ENCODE assay signal across 15 cellular contexts in genomic region chr13:102816633-102817032, GRCh38. TPM values are rescaled to one million over a fixed set of nuclear protein-coding genes. Genes with fewer than 3 reads are reported as not detected.
A peak's percentile ranks its signal among the peaks of the same experiment; 100 is the strongest.
DNase-seq lines count a peak whose midpoint lies in the region; ATAC-seq and TF ChIP-seq lines count a peak whose summit lies in the region.
"Had no signal": no experiment of that assay in that cellular context is flagged by ENCODE, and none has a peak within 500 bp of the region (broad histone marks: within the 10 kb centered on the region; RNA-seq: fewer than 3 reads in every experiment).

No MANE protein-coding gene starts in this region.

- peaks cover 20% of the 10 kb centered on the region for H3K36me3 Mint-ChIP-seq in chondrocyte (ENCODE audit: low read depth)
- H3K36me3 Mint-ChIP-seq in T-helper 17 cell (ENCODE audit: low read depth): peaks cover 4% of the 10 kb centered on the region

- H3K36me3 ChIP-seq in GM23248 (ENCODE audit: low read depth) (peaks cover under 1% of the 10 kb centered on the region; the same call in 1 of the 2 replicates), A673 (ENCODE audit: insufficient read depth, low read length, poor library complexity, severe bottlenecking) (peaks cover 4% of the 10 kb centered on the region), mammary epithelial cell (ENCODE audit: insufficient read depth, low read length) (peaks cover 4% of the 10 kb centered on the region)
- H3K36me3 ChIP-seq: BLaER1 had no signal

- H3K9ac ChIP-seq in GM23248: no peak overlapping the region
- H3K9ac ChIP-seq in mammary epithelial cell (ENCODE audit: insufficient read depth, low read length): no peak overlapping the region
- H3K9ac ChIP-seq: BLaER1 had no signal

- peaks cover 5% of the 10 kb centered on the region for H3K9me3 Mint-ChIP-seq in chondrocyte (ENCODE audit: low read depth)

- H2AFZ ChIP-seq in GM23248 (no peak overlapping the region), mammary epithelial cell (ENCODE audit: low read depth, low read length) (no peak overlapping the region)

- BruUV-seq in A673 (replicated peaks; lab: Mats Ljungman, UMichigan) (no TSS peak), mammary epithelial cell (replicated peaks; lab: Mats Ljungman, UMichigan) (no TSS peak)

- CTCF ChIA-PET in A673 (lab: Charles Lee) (no interaction called here), mammary epithelial cell (lab: Charles Lee; ENCODE audit: low non-redundant PET) (no interaction called here)

- H3K4me2 ChIP-seq in GM23248 (ENCODE audit: unreplicated experiment) (no peak overlapping the region), mammary epithelial cell (ENCODE audit: insufficient read depth, low read depth, low read length) (no peak overlapping the region)
- H3K4me2 ChIP-seq: BLaER1 had no signal

- H3K4me3 ChIP-seq in GM23248 (no peak overlapping the region), A673 (ENCODE audit: low read depth, low read length, poor library complexity, severe bottlenecking) (no peak overlapping the region), mammary epithelial cell (replicated peaks in 1 of 3; ENCODE audit: insufficient read depth in 1 of 3, low read depth in 2 of 3, low read length in 3 of 3) (no peak overlapping the region)
- H3K4me3 ChIP-seq: BLaER1 had no signal

- TF ChIP-seq CTCF in chondrocyte (IDR thresholded peaks at IDR 0.05) (no peak), A673 (conservative IDR thresholded peaks at IDR 0.05; ENCODE audit: low read depth, low read length) (no peak), mammary epithelial cell (conservative IDR thresholded peaks at IDR 0.05 in 1 of 2, IDR thresholded peaks at IDR 0.05 in 1 of 2; ENCODE audit: extremely low read depth in 1 of 2, insufficient read depth in 1 of 2, low read depth in 1 of 2, low read length in 2 of 2) (no peak)

- no peaks in the 10 kb centered on the region for H3K9me2 ChIP-seq in GM23248 (ENCODE audit: insufficient read depth)

- H3K27ac ChIP-seq in GM23248 (no peak overlapping the region), A673 (ENCODE audit: low read depth, low read length, poor library complexity, severe bottlenecking) (no peak overlapping the region), mammary epithelial cell (ENCODE audit: insufficient read depth, low read depth, low read length) (no peak overlapping the region)
- H3K27ac ChIP-seq: BLaER1 had no signal

- WGBS in GM23248 (ENCODE audit: low coverage in 1 of 2, low lambda C conversion rate in 2 of 2, missing lambda C conversion rate in 2 of 2), 2 experiments: 25% methylated on average over 4 of the region's 4 CpGs
- WGBS in mammary epithelial cell (ENCODE audit: low coverage, missing lambda C conversion rate): 81% methylated on average over 4 of the region's 4 CpGs

- H3K4me1 ChIP-seq in GM23248 (ENCODE audit: insufficient read depth) (peaks cover 33% of the 10 kb centered on the region), A673 (ENCODE audit: insufficient read depth, low read length, poor library complexity, severe bottlenecking) (peaks cover 14% of the 10 kb centered on the region), mammary epithelial cell (ENCODE audit: insufficient read depth, low read length) (peaks cover 7% of the 10 kb centered on the region)
- H3K4me1 ChIP-seq: BLaER1 had no signal

- H3F3A ChIP-seq in GM23248 (ENCODE audit: insufficient read depth): peaks cover 13% of the 10 kb centered on the region; the same call in 1 of the 2 replicates

- peaks cover 35% of the 10 kb centered on the region for H3K4me1 Mint-ChIP-seq in chondrocyte (ENCODE audit: low read depth)
- H3K4me1 Mint-ChIP-seq in T-helper 17 cell: peaks cover 11% of the 10 kb centered on the region

- no peaks in the 10 kb centered on the region for H4K20me1 ChIP-seq in GM23248 (ENCODE audit: insufficient read depth)
- H4K20me1 ChIP-seq in mammary epithelial cell (ENCODE audit: insufficient read depth, low read length): no peaks in the 10 kb centered on the region
- H4K20me1 ChIP-seq: BLaER1 had no signal

- H3K27me3 ChIP-seq in GM23248 (replicated peaks; ENCODE audit: insufficient read depth) (no peaks in the 10 kb centered on the region), A673 (replicated peaks; ENCODE audit: insufficient read depth, low read depth, low read length, poor library complexity) (no peaks in the 10 kb centered on the region), mammary epithelial cell (ENCODE audit: insufficient read depth, low read length) (no peaks in the 10 kb centered on the region)
- H3K27me3 ChIP-seq: BLaER1 had no signal

- H3K27me3 Mint-ChIP-seq in chondrocyte (ENCODE audit: low read depth) (no peaks in the 10 kb centered on the region), T-helper 17 cell (no peaks in the 10 kb centered on the region)
- H3K27me3 Mint-ChIP-seq: CD8-positive, alpha-beta memory T cell had no signal

- DNase-seq in GM23248: peak; percentile 30
- no peak for DNase-seq in chondrocyte (ENCODE audit: low spot score)
- DNase-seq in kidney tubule cell (ENCODE audit: low spot score): peak; percentile 80
- peak; percentile 89 for DNase-seq in renal cortical epithelial cell (ENCODE audit: low read depth)
- no peak for DNase-seq in T-helper 17 cell
- DNase-seq in A673 (ENCODE audit: low spot score): no peak
- no peak for DNase-seq in mammary epithelial cell
- DNase-seq: AML-193; Caco-2; CD8-positive, alpha-beta memory T cell; DMS53; GF-D8; IMR-90 had no signal

- H3K4me3 Mint-ChIP-seq in chondrocyte (ENCODE audit: unreplicated experiment) (no peak overlapping the region), T-helper 17 cell (no peak overlapping the region)
- H3K4me3 Mint-ChIP-seq: CD8-positive, alpha-beta memory T cell had no signal

- intact Hi-C loops in A673 (cut with micrococcal nuclease; ENCODE audit: unreplicated experiment): no loop called here
- intact Hi-C loops in mammary epithelial cell (cut with micrococcal nuclease): no loop called here

- peak overlapping the region; percentile 29 for H3K27ac Mint-ChIP-seq in chondrocyte (ENCODE audit: unreplicated experiment)
- no peak overlapping the region for H3K27ac Mint-ChIP-seq in T-helper 17 cell

- H3K9me3 ChIP-seq in GM23248 (ENCODE audit: low read depth) (no peaks in the 10 kb centered on the region), T-helper 17 cell (ENCODE audit: control insufficient read depth, low read length, poor library complexity, severe bottlenecking) (no peaks in the 10 kb centered on the region), A673 (ENCODE audit: low read depth, low read length, poor library complexity, severe bottlenecking) (peaks cover 4% of the 10 kb centered on the region), mammary epithelial cell (replicated peaks; ENCODE audit: insufficient read depth, low read length) (no peaks in the 10 kb centered on the region)
- H3K9me3 ChIP-seq: Caco-2 had no signal

- no peak for ATAC-seq in T-helper 17 cell
- no peak for ATAC-seq in GM18858 (IDR thresholded peaks at IDR 0.05; ENCODE audit: unreplicated experiment)

- dilution Hi-C loops in mammary epithelial cell (cut with HindIII; ENCODE audit: low sequenced_read_pairs): no loop called here

- POLR2A ChIA-PET in A673 (lab: Charles Lee; ENCODE audit: low non-redundant PET): no interaction called here

- in situ Hi-C loops in GM23248 (cut with MboI): no loop called here
- in situ Hi-C loops in mammary epithelial cell (cut with MboI; ENCODE audit: low sequenced_read_pairs in 2 of 2): no loop called here

- H3K79me2 ChIP-seq in GM23248 (ENCODE audit: insufficient read depth): peaks cover 74% of the 10 kb centered on the region
- peaks cover 35% of the 10 kb centered on the region for H3K79me2 ChIP-seq in mammary epithelial cell (ENCODE audit: insufficient read depth, low read length)

RNA-seq across cellular contexts. Expression of gene BIVM, which starts 17.7 kb away (rescaled TPM):
- 24.1 and 35.7 TPM in 2 replicates for total RNA-seq in GM23248 (2014; rRNA removed; shearing (Covaris generic))
- polyA plus RNA-seq in GM23248 (2016; fragmentation: Nextera tagmentation; extraction: Ambion mirVana) (22.9 and 25.8 TPM in 2 replicates), mammary epithelial cell (8.4 TPM)
- total RNA-seq in chondrocyte (22.7 to 37.7 TPM (median 24.0 TPM) in 3 replicates), renal cortical epithelial cell (13.2 and 56.8 TPM in 2 replicates), T-helper 17 cell (10 to 100 TPM in 1 of 2 donors, 1 to 10 TPM in 1; 9.9 to 10.7 TPM), A673 (2021) (19.5 and 21.9 TPM in 2 replicates), mammary epithelial cell (10 to 100 TPM; 24.0 to 26.2 TPM)
- polyA minus RNA-seq in mammary epithelial cell: 4.2 TPM

RNA-seq across cellular contexts. Expression of gene POGLUT2, which starts 17.9 kb away (rescaled TPM):
- 26.0 and 26.7 TPM in 2 replicates for total RNA-seq in GM23248 (2014; rRNA removed; shearing (Covaris generic))
- 26.4 and 27.7 TPM in 2 replicates for polyA plus RNA-seq in GM23248 (2016; fragmentation: Nextera tagmentation; extraction: Ambion mirVana)
- total RNA-seq in chondrocyte: 37.3 to 45.8 TPM (median 39.1 TPM) in 3 replicates
- 15.3 and 50.2 TPM in 2 replicates for total RNA-seq in renal cortical epithelial cell
- total RNA-seq in T-helper 17 cell: under 1 TPM; 0.22 to 0.37 TPM
- 10.8 and 12.0 TPM in 2 replicates for total RNA-seq in A673 (2021)
- total RNA-seq in mammary epithelial cell: 1 to 10 TPM; 6.3 to 9.7 TPM
- 6.1 TPM for polyA plus RNA-seq in mammary epithelial cell
- 12.9 TPM for polyA minus RNA-seq in mammary epithelial cell

RNA-seq across cellular contexts. Expression of gene ERCC5, which starts 29.2 kb away (rescaled TPM):
- total RNA-seq in GM23248 (2014; rRNA removed; shearing (Covaris generic)): 78.5 and 103 TPM in 2 replicates
- polyA plus RNA-seq in GM23248 (2016; fragmentation: Nextera tagmentation; extraction: Ambion mirVana): 44.6 and 49.2 TPM in 2 replicates
- total RNA-seq in chondrocyte: 41.0 to 63.4 TPM (median 51.1 TPM) in 3 replicates
- 78.0 TPM in 2 replicates for total RNA-seq in renal cortical epithelial cell
- 10 to 100 TPM; 76.3 to 87.3 TPM for total RNA-seq in T-helper 17 cell
- 36.2 and 37.6 TPM in 2 replicates for total RNA-seq in A673 (2021)
- 10 to 100 TPM; 56.3 to 59.1 TPM for total RNA-seq in mammary epithelial cell
- 20.8 TPM for polyA plus RNA-seq in mammary epithelial cell
- polyA minus RNA-seq in mammary epithelial cell: 60.3 TPM

RNA-seq across cellular contexts. Expression of gene TEX30, which starts 43.0 kb away (rescaled TPM):
- 21.1 and 22.4 TPM in 2 replicates for total RNA-seq in GM23248 (2014; rRNA removed; shearing (Covaris generic))
- polyA plus RNA-seq in GM23248 (2016; fragmentation: Nextera tagmentation; extraction: Ambion mirVana) (37.6 and 38.0 TPM in 2 replicates), mammary epithelial cell (16.6 TPM)
- total RNA-seq in chondrocyte (10.6 to 11.1 TPM (median 11.0 TPM) in 3 replicates), renal cortical epithelial cell (16.0 and 37.0 TPM in 2 replicates), T-helper 17 cell (1 to 10 TPM; 3.0 to 4.8 TPM), A673 (2021) (29.8 and 44.1 TPM in 2 replicates), mammary epithelial cell (10 to 100 TPM; 10.5 to 14.2 TPM)
- polyA minus RNA-seq in mammary epithelial cell: 9.0 TPM

Comparison
In these comparisons a context has a peak if more than half of its experiments do, and no peak if none do; other contexts are left out.
1. DNase-seq: peak in GM23248 (single experiment), kidney tubule cell (single experiment) and renal cortical epithelial cell (single experiment); none in chondrocyte (single experiment), T-helper 17 cell (0 of 3), A673 (single experiment) and mammary epithelial cell (single experiment).